29 cellular contexts compared by ENCODE assay signal in genomic region chr14:81974543-81974942, GRCh38.
"Had no signal": no experiment of that assay in that cellular context is flagged by ENCODE, and none has a peak within 500 bp of the region (broad histone marks: within the 10 kb centered on the region; RNA-seq: fewer than 3 reads in every experiment).

No MANE protein-coding gene starts in this region.

- H3K4me3 ChIP-seq: ascending aorta, cardiac muscle cell had no signal

- H3K9me3 ChIP-seq: ascending aorta had no signal

- H3K36me3 ChIP-seq: ascending aorta, cardiac muscle cell had no signal

- H3K27me3 ChIP-seq: ascending aorta, cardiac muscle cell had no signal

- DNase-seq: activated B cell treated with CpG ODN at 0.5 μM for 24 hours; activated CD4-positive, alpha-beta memory T cell treated with anti-CD3 and anti-CD28 coated beads, Interleukin-2, amount 10 ng/mL, durations not matched to agents 7 days and 5 days; activated CD4-positive, alpha-beta T cell treated with anti-CD3 and anti-CD28 coated beads for 1 hour; activated CD4-positive, alpha-beta T cell treated with anti-CD3 and anti-CD28 coated beads for 36 hours; activated CD4-positive, alpha-beta T cell treated with anti-CD3 and anti-CD28 coated beads for 48 hours; activated CD4-positive, alpha-beta T cell treated with anti-CD3 and anti-CD28 coated beads, Interleukin-2, amount 10 ng/mL, durations not matched to agents 7 days and 5 days; activated CD4-positive, alpha-beta T cell treated with anti-CD3 and anti-CD28 coated beads, Interleukin-2, amount 50 U/mL, for 48 hours; activated CD8-positive, alpha-beta memory T cell treated with anti-CD3 and anti-CD28 coated beads for 24 hours; activated CD8-positive, alpha-beta memory T cell treated with anti-CD3 and anti-CD28 coated beads, Interleukin-2, amount 10 ng/mL, durations not matched to agents 7 days and 5 days; activated CD8-positive, alpha-beta memory T cell treated with anti-CD3 and anti-CD28 coated beads, Interleukin-2, amount 50 U/mL, for 48 hours; activated CD8-positive, alpha-beta T cell treated with anti-CD3 and anti-CD28 coated beads, Interleukin-2, amount 10 ng/mL, durations not matched to agents 7 days and 5 days; activated effector memory CD4-positive, alpha-beta T cell treated with Interleukin-2 at 50 U/mL for 16 hours; activated gamma-delta T cell; activated naive CD4-positive, alpha-beta T cell treated with anti-CD3 and anti-CD28 coated beads, Interleukin-2, amount 10 ng/mL, durations not matched to agents 7 days and 5 days; activated naive CD4-positive, alpha-beta T cell treated with Interleukin-2 at 50 U/mL for 16 hours; activated naive CD8-positive, alpha-beta T cell treated with anti-CD3 and anti-CD28 coated beads, Interleukin-2, amount 10 ng/mL, durations not matched to agents 7 days and 5 days; activated naive CD8-positive, alpha-beta T cell treated with anti-CD3 and anti-CD28 coated beads, Interleukin-2, amount 50 U/mL, for 24 hours; activated T-cell treated with anti-CD3 and anti-CD28 coated beads, Interleukin-2, amount 50 U/mL, for 24 hours; activated T-cell treated with anti-CD3 and anti-CD28 coated beads, Interleukin-2, amount 50 U/mL, for 48 hours; amygdala; anterior cingulate cortex; cerebellar nuclear complex; SW 1271; T-helper 1 cell; T-helper 2 cell; T-helper 9 cell had no signal

- H3K27ac ChIP-seq: ascending aorta, cardiac muscle cell, VCaP had no signal

- ATAC-seq: activated CD4-positive, alpha-beta T cell treated with anti-CD3 and anti-CD28 coated beads for 36 hours; activated CD8-positive, alpha-beta memory T cell treated with anti-CD3 and anti-CD28 coated beads, Interleukin-2, amount 10 ng/mL, durations not matched to agents 7 days and 5 days; activated CD8-positive, alpha-beta T cell treated with anti-CD3 and anti-CD28 coated beads, Interleukin-2, amount 10 ng/mL, durations not matched to agents 7 days and 5 days; activated naive CD8-positive, alpha-beta T cell treated with anti-CD3 and anti-CD28 coated beads, Interleukin-2, amount 50 U/mL, for 24 hours had no signal

- H3K4me1 ChIP-seq: ascending aorta had no signal
